8 cellular contexts compared by ENCODE assay signal in the genomic region with DNA sequence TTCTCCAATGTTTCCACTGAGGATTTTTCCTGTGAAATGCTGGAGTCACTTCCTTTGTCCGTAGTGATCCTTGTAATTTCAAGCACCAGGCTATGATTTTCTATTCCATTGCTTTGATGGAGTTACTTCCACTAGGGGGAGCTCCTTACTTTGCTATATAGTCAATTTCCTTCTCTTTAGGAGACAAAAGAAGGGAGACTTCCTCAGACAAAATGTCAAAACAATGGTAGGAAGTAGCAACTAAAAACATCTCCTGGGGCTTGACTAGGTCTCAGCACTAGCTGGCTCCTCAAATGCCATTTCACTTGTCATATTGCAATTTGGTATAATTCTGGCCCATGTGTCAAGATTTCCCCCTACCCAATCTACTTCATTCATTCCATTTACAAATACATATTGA. TPM values are rescaled to one million over a fixed set of nuclear protein-coding genes. Genes with fewer than 3 reads are reported as not detected.
DNase-seq lines count a peak whose midpoint lies in the region; ATAC-seq and TF ChIP-seq lines count a peak whose summit lies in the region.

No MANE protein-coding gene starts in this region.

- no peaks in the 10 kb centered on the region for H3K79me2 ChIP-seq in fibroblast of lung (ENCODE audit: control insufficient read depth, insufficient read depth, low read length)

- TF ChIP-seq EP300 in ovary (IDR thresholded peaks at IDR 0.05), result no peak

- H3K4me2 ChIP-seq in fibroblast of lung (ENCODE audit: extremely low read depth, insufficient read depth, low read length), result no peak overlapping the region

- H3K9ac ChIP-seq in fibroblast of lung (ENCODE audit: insufficient read depth, low read length), result no peak overlapping the region

- peak; percentile 11 to 15 for DNase-seq in SHP77 (lab: John Stamatoyannopoulos, UW)
- DNase-seq in SHP77 treated with DMSO at 0.1 percent for 48 hours (lab: John Stamatoyannopoulos, UW), result no peak
- DNase-seq in MV-4-11 (lab: John Stamatoyannopoulos, UW), result peak; percentile 44
- peak; percentile 71 for DNase-seq in SK-MEL-5 (ENCODE audit: low read depth, low spot score)
- DNase-seq in fibroblast of lung (ENCODE audit: low read depth in 2 of 2), result peak; percentile 29 to 57
- DNase-seq in ovary, result no peak
- no peak for DNase-seq in posterior vena cava (ENCODE audit: low spot score)

- H3K27ac ChIP-seq in fibroblast of lung (ENCODE audit: insufficient read depth, low read length), result no peak overlapping the region
- no peak overlapping the region for H3K27ac ChIP-seq in ovary

- no peak for TF ChIP-seq POLR2A in ovary (IDR thresholded peaks at IDR 0.05)

- H3K4me1 ChIP-seq in fibroblast of lung (ENCODE audit: control insufficient read depth, extremely low read depth, insufficient read depth, low read length) (no peaks in the 10 kb centered on the region), ovary (ENCODE audit: insufficient read depth) (no peaks in the 10 kb centered on the region)

- H3K4me3 ChIP-seq in fibroblast of lung (replicated peaks in 1 of 4; ENCODE audit: control extremely low read depth in 1 of 4, insufficient read depth in 1 of 4, low read depth in 3 of 4, low read length in 4 of 4), result no peak overlapping the region
- no peak overlapping the region for H3K4me3 ChIP-seq in ovary

- H3K9me3 ChIP-seq in fibroblast of lung (ENCODE audit: control insufficient read depth, insufficient read depth, low read depth, low read length) (no peaks in the 10 kb centered on the region), ovary (no peaks in the 10 kb centered on the region)

- no peaks in the 10 kb centered on the region for H3K36me3 ChIP-seq in fibroblast of lung (ENCODE audit: control insufficient read depth, insufficient read depth, low read length)
- no peaks in the 10 kb centered on the region for H3K36me3 ChIP-seq in ovary

- whole genome bisulfite sequencing in ovary, 3 donors, result 6 to 14% (median 13%) methylated on average over 1 of the region's 1 CpG

- H4K20me1 ChIP-seq in fibroblast of lung (ENCODE audit: control insufficient read depth, extremely low read depth, insufficient read depth, low read length), result no peaks in the 10 kb centered on the region

- intact Hi-C loops in ovary (cut with DNase I) (loop anchor here (5.0 to 10.0 kb wide), 3 partner anchors 217 to 377 kb away; no protein-coding TSS in a partner anchor), posterior vena cava (cut with DNase I) (loop anchor here (5.0 to 10.0 kb wide), 2 partner anchors 157 to 220 kb away; no protein-coding TSS in a partner anchor)

- no peak for ATAC-seq in HG02571 (IDR thresholded peaks at IDR 0.05; ENCODE audit: unreplicated experiment)

- TF ChIP-seq CTCF in fibroblast of lung (conservative IDR thresholded peaks at IDR 0.05 in 1 of 2, IDR thresholded peaks at IDR 0.05 in 1 of 2; ENCODE audit: low read depth in 1 of 2, low read length in 2 of 2) (peak; percentile 47 to 54), ovary (IDR thresholded peaks at IDR 0.05) (peak in 2 of 3 donors; percentile 29 to 49)

- H3K27me3 ChIP-seq in fibroblast of lung (ENCODE audit: control insufficient read depth, insufficient read depth, low read length), result no peaks in the 10 kb centered on the region
- no peaks in the 10 kb centered on the region for H3K27me3 ChIP-seq in ovary

- in situ Hi-C loops in SK-MEL-5 (cut with HindIII; ENCODE audit: low pct_unique_long_range_greater_than_20kb, low sequenced_read_pairs), result no loop called here

- H2AFZ ChIP-seq in fibroblast of lung (ENCODE audit: low read length), result no peak overlapping the region

RNA-seq across cellular contexts. Expression of a gene that starts 24.1 kb away (rescaled TPM):
- not detected in 2 replicates for total RNA-seq in SK-MEL-5 (2014; rRNA removed; shearing (Covaris generic))
- 0.10 TPM in 1 of 2 replicates, not detected in the other for polyA plus RNA-seq in SK-MEL-5 (2015; cell fraction: cytosol; rRNA removed)
- not detected in 2 replicates for polyA plus RNA-seq in SK-MEL-5 (2015; cell fraction: nucleus; rRNA removed)
- total RNA-seq in fibroblast of lung (under 0.01 TPM in 1 of 2 replicates, not detected in the other), ovary (100 to 1,000 TPM in 1 of 7 donors, 10 to 100 TPM in 1, 1 to 10 TPM in 4, under 1 TPM in 1; 0.70 to 131 (median 5.5) TPM), posterior vena cava (under 1 TPM in 1 of 2 donors, not detected in 1; 0.23 TPM)
- polyA plus RNA-seq in fibroblast of lung (0.07 TPM in 1 of 2 replicates, not detected in the other), ovary (10 to 100 TPM in 1 of 2 donors, 1 to 10 TPM in 1; 2.2 to 25.2 TPM)
- 0.06 TPM in 1 of 2 replicates, not detected in the other for polyA plus RNA-seq in fibroblast of lung (2012)
- polyA minus RNA-seq in fibroblast of lung (ENCODE audit: low replicate concordance), result not detected in 2 replicates

Comparison
In these comparisons a context has a peak if more than half of its experiments do, and no peak if none do; other contexts are left out.
1. DNase-seq: peak in SHP77 (2 of 2), MV-4-11 (single experiment), SK-MEL-5 (single experiment) and fibroblast of lung (2 of 2); none in SHP77 treated with DMSO at 0.1 percent for 48 hours (single experiment), ovary (0 of 5) and posterior vena cava (single experiment).